ENCODE assay signal across 13 cellular contexts in the genomic region with DNA sequence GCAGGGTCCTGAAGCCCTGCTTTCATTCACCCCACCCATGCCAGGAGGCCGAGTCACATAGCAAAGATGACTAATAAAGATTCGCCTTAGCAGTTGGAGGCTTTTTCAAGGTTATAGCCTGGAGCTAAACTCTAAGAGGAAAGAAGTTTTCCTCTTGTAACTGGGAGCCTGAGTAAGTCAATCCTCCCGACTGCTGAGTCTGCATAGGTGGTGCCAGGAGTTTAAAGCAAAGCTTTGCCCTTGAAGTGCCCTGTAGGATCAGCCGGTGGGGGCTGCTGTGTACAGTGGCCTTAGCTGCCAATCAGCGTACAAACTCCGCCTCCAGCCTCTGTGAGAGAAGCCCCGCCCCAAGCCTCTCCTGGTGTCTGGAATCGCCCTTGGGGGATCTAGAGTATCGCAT.
DNase-seq lines count a peak whose midpoint lies in the region; ATAC-seq and TF ChIP-seq lines count a peak whose summit lies in the region.
"Had no signal": no experiment of that assay in that cellular context is flagged by ENCODE, and none has a peak within 500 bp of the region (broad histone marks: within the 10 kb centered on the region; RNA-seq: fewer than 3 reads in every experiment).

No MANE protein-coding gene starts in this region.

- no peaks in the 10 kb centered on the region for H3K36me3 Mint-ChIP-seq in CD4-positive, alpha-beta T cell (ENCODE audit: low read depth)

- peak; percentile 57 to 78 (median 76) for ATAC-seq in psoas muscle
- no peak for ATAC-seq in CD4-positive, alpha-beta T cell (ENCODE audit: poor library complexity)
- ATAC-seq in GM19035 (IDR thresholded peaks at IDR 0.05; ENCODE audit: unreplicated experiment) = no peak
- ATAC-seq: activated T-helper 17 cell treated with anti-CD3 and anti-CD28 coated beads, Interleukin-2, amount 50 U/mL, for 72 hours; T-helper 17 cell had no signal

- peaks cover 8% of the 10 kb centered on the region for H3K4me1 ChIP-seq in psoas muscle

- H3K4me1 Mint-ChIP-seq in CD4-positive, alpha-beta T cell (ENCODE audit: low read depth) = no peaks in the 10 kb centered on the region
- H3K4me1 Mint-ChIP-seq: activated T-helper 17 cell treated with anti-CD3 and anti-CD28 coated beads, Interleukin-2, amount 50 U/mL, for 72 hours; T-helper 17 cell had no signal

- H3K27me3 Mint-ChIP-seq in CD4-positive, alpha-beta T cell = peaks cover 33% of the 10 kb centered on the region

- DNase-seq in DMS 273 (lab: John Stamatoyannopoulos, UW; ENCODE audit: unreplicated experiment) (peak; percentile 24), DMS 273 treated with DMSO at 0.1 percent for 48 hours (lab: John Stamatoyannopoulos, UW) (no peak), RPMI8226 (peak; percentile 8), fibroblast of the conjunctiva (ENCODE audit: low read depth) (peak; percentile 14), psoas muscle (peak; percentile 23 to 67), CD1c-positive myeloid dendritic cell (ENCODE audit: extremely low spot score) (no peak)
- no peak for DNase-seq in CD4-positive, alpha-beta T cell
- DNase-seq: NCI-H2081; stimulated activated CD4-positive, alpha-beta T cell treated with anti-CD3 and anti-CD28 coated beads, Interleukin-4, amount 100 ng/mL, for 24 hours; T-helper 17 cell had no signal

- POLR2A ChIA-PET in CD4-positive, alpha-beta T cell (lab: Charles Lee) = no interaction called here

- H3K9me3 Mint-ChIP-seq in CD4-positive, alpha-beta T cell = no peaks in the 10 kb centered on the region
- H3K9me3 Mint-ChIP-seq: activated T-helper 17 cell treated with anti-CD3 and anti-CD28 coated beads, Interleukin-2, amount 50 U/mL, for 72 hours had no signal

- H3K36me3 ChIP-seq in psoas muscle (ENCODE audit: insufficient read depth in 1 of 2, low read depth in 1 of 2) = no peaks in the 10 kb centered on the region

- no peaks in the 10 kb centered on the region for H3K9me3 ChIP-seq in psoas muscle
- no peaks in the 10 kb centered on the region for H3K9me3 ChIP-seq in CD4-positive, alpha-beta T cell (ENCODE audit: control insufficient read depth, low read length)

- no peak for TF ChIP-seq CTCF in psoas muscle (IDR thresholded peaks at IDR 0.05)
- TF ChIP-seq CTCF in CD4-positive, alpha-beta T cell (IDR thresholded peaks at IDR 0.05) = no peak

- H3K27ac ChIP-seq in psoas muscle = no peak overlapping the region
- no peak overlapping the region for H3K27ac ChIP-seq in CD4-positive, alpha-beta T cell (ENCODE audit: low read depth, low read length)
- H3K27ac ChIP-seq: 22Rv1 had no signal

- H3K27ac Mint-ChIP-seq in CD4-positive, alpha-beta T cell = no peak overlapping the region
- H3K27ac Mint-ChIP-seq: activated T-helper 17 cell treated with anti-CD3 and anti-CD28 coated beads, Interleukin-2, amount 50 U/mL, for 72 hours; T-helper 17 cell had no signal

- H3K4me3 ChIP-seq in psoas muscle = peak overlapping the region; percentile 37

- no peak overlapping the region for H3K4me3 Mint-ChIP-seq in CD4-positive, alpha-beta T cell
- H3K4me3 Mint-ChIP-seq: activated T-helper 17 cell treated with anti-CD3 and anti-CD28 coated beads, Interleukin-2, amount 50 U/mL, for 72 hours; T-helper 17 cell had no signal

- intact Hi-C loops in psoas muscle (cut with DNase I) = no loop called here
- intact Hi-C loops in CD4-positive, alpha-beta T cell (cut with DNase I, micrococcal nuclease) = no loop called here

- CTCF ChIA-PET in CD4-positive, alpha-beta T cell (lab: Charles Lee) = no interaction called here

- 11 to 35% (median 19%) methylated on average over 9 of the region's 9 CpGs for WGBS in psoas muscle, 3 donors

- H3K27me3 ChIP-seq in psoas muscle (ENCODE audit: insufficient read depth in 3 of 3, low read length in 2 of 3) = no peaks in the 10 kb centered on the region
- no peaks in the 10 kb centered on the region for H3K27me3 ChIP-seq in CD4-positive, alpha-beta T cell (ENCODE audit: control insufficient read depth, insufficient read depth, low read length)

Comparison
In these comparisons a context has a peak if more than half of its experiments do, and no peak if none do; other contexts are left out.
1. DNase-seq: peak in DMS 273 (single experiment), RPMI8226 (single experiment), fibroblast of the conjunctiva (single experiment) and psoas muscle (2 of 2); none in DMS 273 treated with DMSO at 0.1 percent for 48 hours (single experiment), CD4-positive, alpha-beta T cell (0 of 10) and CD1c-positive myeloid dendritic cell (single experiment).
2. ATAC-seq: peak in psoas muscle (4 of 4); none in CD4-positive, alpha-beta T cell (single experiment) and GM19035 (single experiment).